ENCODE assay signal across 8 cellular contexts in genomic region chr10:84264611-84265141, GRCh38. TPM values are rescaled to one million over a fixed set of nuclear protein-coding genes. Genes with fewer than 3 reads are reported as not detected.
DNase-seq lines count a peak whose midpoint lies in the region; ATAC-seq, FAIRE-seq and TF ChIP-seq lines count a peak whose summit lies in the region.

No MANE protein-coding gene starts in this region.

- no peaks in the 10 kb centered on the region for H3K36me3 Mint-ChIP-seq in WTC11

- TF ChIP-seq CTCF in WTC11 (IDR thresholded peaks at IDR 0.05) (peak; percentile 78), bronchial epithelial cell (IDR thresholded peaks at IDR 0.05; ENCODE audit: insufficient read depth, low read length, severe bottlenecking) (peak; percentile 94)

- no peaks in the 10 kb centered on the region for H3K9me3 Mint-ChIP-seq in WTC11

- H3K27ac Mint-ChIP-seq in WTC11, result no peak overlapping the region

- no peaks in the 10 kb centered on the region for H3K27me3 ChIP-seq in bronchial epithelial cell (ENCODE audit: control insufficient read depth, insufficient read depth, low read length)

- H3K36me3 ChIP-seq in bronchial epithelial cell (ENCODE audit: control insufficient read depth, insufficient read depth, low read length), result no peaks in the 10 kb centered on the region

- H3K4me1 Mint-ChIP-seq in WTC11, result peaks cover 13% of the 10 kb centered on the region

- DNase-seq in AG08395 (ENCODE audit: low spot score), result peak; percentile 77
- DNase-seq in NCI-H2107 treated with DMSO at 0.1 percent for 48 hours (lab: John Stamatoyannopoulos, UW; ENCODE audit: unreplicated experiment), result peak; percentile 46
- DNase-seq in WTC11 (ENCODE audit: low spot score), result peak; percentile 84
- DNase-seq in bronchial epithelial cell (ENCODE audit: low read depth), result peak; percentile 40
- DNase-seq in kidney glomerular epithelial cell (lab: John Stamatoyannopoulos, UW), result peak; percentile 57
- peak; percentile 72 for DNase-seq in stimulated activated CD4-positive, alpha-beta T cell treated with anti-CD3 and anti-CD28 coated beads, Interleukin-1b, Interleukin-23, amount 100 ng/mL, for 48 hours

- POLR2A ChIA-PET in WTC11 (lab: Charles Lee), result no interaction called here

- H3K4me3 ChIP-seq in bronchial epithelial cell (ENCODE audit: low read depth, low read length), result no peak overlapping the region

- FAIRE-seq in bronchial epithelial cell (lab: Jason Lieb, UNC), result peak; percentile 73

- peaks cover 10% of the 10 kb centered on the region for H3K27me3 Mint-ChIP-seq in WTC11 (ENCODE audit: low read depth)

- CTCF ChIA-PET in WTC11 (lab: Charles Lee), result interaction anchor here (0.5 to 7.0 kb wide), 18 partner anchors 9 to 591 kb away, joined by 3 to 261 read pairs (median 4); partner anchors contain the start of gene CCSER2

- ATAC-seq in GM18858 (IDR thresholded peaks at IDR 0.05; ENCODE audit: unreplicated experiment) (peak; percentile 90), HG03039 (IDR thresholded peaks at IDR 0.05; ENCODE audit: unreplicated experiment) (peak; percentile 78), WTC11 (peak; percentile 95)

- H3K4me3 Mint-ChIP-seq in WTC11, result no peak overlapping the region

TF ChIP-seq in WTC11, 78 proteins besides CTCF, POLR2A, EP300 and RAD21:
- TF ChIP-seq ZNF281 (CRISPR knock-in tag; IDR thresholded peaks at IDR 0.05) (no peak), PREB (CRISPR knock-in tag; IDR thresholded peaks at IDR 0.05; ENCODE audit: borderline replicate concordance) (no peak), ZNF121 (CRISPR knock-in tag; IDR thresholded peaks at IDR 0.05) (peak; percentile 51; the same call in 1 of the 2 replicates), SP1 (CRISPR knock-in tag; conservative IDR thresholded peaks at IDR 0.05) (no peak)
TF ChIP-seq in WTC11: peak in this region for 1.

RNA-seq across cellular contexts. Expression of gene RGR, which starts 19.8 kb away (rescaled TPM):
- total RNA-seq in WTC11 (2021) (not detected in 3 replicates), bronchial epithelial cell (not detected in 2 replicates)

RNA-seq across cellular contexts. Expression of gene LRIT1, which starts 23.3 kb away (rescaled TPM):
- total RNA-seq in WTC11 (2021), result not detected in 3 replicates
- not detected in 2 replicates for total RNA-seq in bronchial epithelial cell

RNA-seq across cellular contexts. Expression of gene LRIT2, which starts 39.3 kb away (rescaled TPM):
- not detected in 3 replicates for total RNA-seq in WTC11 (2021)
- not detected in 2 replicates for total RNA-seq in bronchial epithelial cell
